Comparison of ENCODE assay signal across 14 cellular contexts in genomic region chr9:88233091-88233490, GRCh38.
DNase-seq lines count a peak whose midpoint lies in the region; ATAC-seq and TF ChIP-seq lines count a peak whose summit lies in the region.
"Had no signal": no experiment of that assay in that cellular context is flagged by ENCODE, and none has a peak within 500 bp of the region (broad histone marks: within the 10 kb centered on the region; RNA-seq: fewer than 3 reads in every experiment).

No MANE protein-coding gene starts in this region.

- H3K79me2 ChIP-seq in H9 (ENCODE audit: insufficient read depth, low read length), result no peaks in the 10 kb centered on the region

- H3K23me2 ChIP-seq in H9 (ENCODE audit: insufficient read length, low read depth, low read length, poor library complexity, severe bottlenecking), result no peaks in the 10 kb centered on the region

- TF ChIP-seq CTCF in H9 (conservative IDR thresholded peaks at IDR 0.05), result no peak
- no peak for TF ChIP-seq CTCF in nephron progenitor cell (IDR thresholded peaks at IDR 0.05)

- H2BK12ac ChIP-seq in H9 (ENCODE audit: insufficient read length, low read depth, low read length), result no peak overlapping the region

- H2BK20ac ChIP-seq in H9 (ENCODE audit: low read depth, low read length, poor library complexity, severe bottlenecking), result no peak overlapping the region

- peaks cover 0 to 2% of the 10 kb centered on the region in 2 experiments; a peak in 2 of 5 replicates for H3K9me3 Mint-ChIP-seq in H9
- H3K9me3 Mint-ChIP-seq in nephron progenitor cell, result peaks cover 30% of the 10 kb centered on the region

- no peak overlapping the region for H3K9ac ChIP-seq in H9 (ENCODE audit: extremely low read depth, insufficient read length, low read length)

- H3K4me1 ChIP-seq in H9 (ENCODE audit: insufficient read depth, low read length), result no peaks in the 10 kb centered on the region
- H3K4me1 ChIP-seq: BE2C, Caco-2 had no signal

- no peaks in the 10 kb centered on the region for H3K79me1 ChIP-seq in H9 (ENCODE audit: insufficient read depth, low read depth, low read length, poor library complexity, severe bottlenecking)

- H2BK5ac ChIP-seq in H9 (ENCODE audit: insufficient read length, low read length), result no peak overlapping the region

- H3K4me3 Mint-ChIP-seq in H9 (no peak overlapping the region), nephron progenitor cell (peak overlapping the region; percentile 41)
- H3K4me3 Mint-ChIP-seq: CD8-positive, alpha-beta memory T cell had no signal

- no peak overlapping the region for H4K91ac ChIP-seq in H9 (ENCODE audit: insufficient read length, low read depth, low read length)

- H3K9me3 ChIP-seq in H9 (ENCODE audit: control insufficient read depth, low read depth, low read length), result no peaks in the 10 kb centered on the region
- H3K9me3 ChIP-seq: BE2C, Caco-2 had no signal

- H3T11ph ChIP-seq in H9 (ENCODE audit: low read length), result no peak overlapping the region

- ATAC-seq in HG02938 (IDR thresholded peaks at IDR 0.05; ENCODE audit: unreplicated experiment), result no peak

- H2BK15ac ChIP-seq in H9 (ENCODE audit: low read depth, low read length), result no peak overlapping the region

- H4K5ac ChIP-seq in H9 (ENCODE audit: insufficient read length, low read depth, low read length), result no peak overlapping the region

- DNase-seq in H9, result peak; percentile 3
- DNase-seq in amniotic epithelial cell (ENCODE audit: low read depth), result peak; percentile 40
- peak; percentile 61 for DNase-seq in glomerular visceral epithelial cell (ENCODE audit: extremely low spot score)
- no peak for DNase-seq in nephron progenitor cell
- DNase-seq in inferior parietal cortex (ENCODE audit: extremely low spot score), result no peak
- no peak for DNase-seq in SK-N-DZ (ENCODE audit: low spot score)
- no peak for DNase-seq in NCI-H187 treated with DMSO at 0.1 percent for 48 hours (lab: John Stamatoyannopoulos, UW)
- DNase-seq: BE2C; Caco-2; CD8-positive, alpha-beta memory T cell; DMS53; GF-D8; IMR-90 had no signal

- H2AFZ ChIP-seq in H9 (ENCODE audit: low read length), result peak overlapping the region; percentile 40

- no peak overlapping the region; the same call in 1 of the 2 replicates for H3K14ac ChIP-seq in H9 (ENCODE audit: insufficient read depth, low read length)

- no peaks in the 10 kb centered on the region for H4K20me1 ChIP-seq in H9 (ENCODE audit: control insufficient read depth, insufficient read depth, insufficient read length)

- no peak overlapping the region for H3K4ac ChIP-seq in H9 (ENCODE audit: low read depth, low read length)

- peak overlapping the region in 1 of 3 experiments; percentile 62; a peak in 2 of 7 replicates for H3K27ac Mint-ChIP-seq in H9
- H3K27ac Mint-ChIP-seq in nephron progenitor cell, result no peak overlapping the region

- no peak overlapping the region for H2AK5ac ChIP-seq in H9 (ENCODE audit: insufficient read length, low read length)

- no peak overlapping the region for H3K27ac ChIP-seq in H9 (ENCODE audit: insufficient read length, low read depth, low read length)

- H3K36me3 Mint-ChIP-seq in H9 (ENCODE audit: insufficient read depth in 1 of 3, low read depth in 3 of 3) (peaks cover 0 to 5% (median 0%) of the 10 kb centered on the region in 3 experiments; a peak in 1 of 7 replicates), nephron progenitor cell (ENCODE audit: low read depth) (no peaks in the 10 kb centered on the region)
- H3K36me3 Mint-ChIP-seq: CD8-positive, alpha-beta memory T cell had no signal

- WGBS in H9 (ENCODE audit: extremely low coverage, insufficient read length, low lambda C conversion rate), result no CpG with 5 or more reads among the region's 2 CpGs

- no peak overlapping the region for H3K56ac ChIP-seq in H9 (ENCODE audit: insufficient read length, low read depth, low read length)

- peak overlapping the region; percentile 41 for H3K18ac ChIP-seq in H9 (ENCODE audit: insufficient read length, low read depth, low read length)

- H3K27me3 ChIP-seq in H9 (ENCODE audit: insufficient read depth, low read length), result no peaks in the 10 kb centered on the region
- H3K27me3 ChIP-seq: BE2C had no signal

- H3K4me2 ChIP-seq in H9 (ENCODE audit: insufficient read depth, insufficient read length, low read length), result no peak overlapping the region

- no peak overlapping the region for H2BK120ac ChIP-seq in H9 (ENCODE audit: low read depth, low read length, poor library complexity, severe bottlenecking)

- no peak overlapping the region for H3K23ac ChIP-seq in H9 (ENCODE audit: insufficient read length, low read depth, low read length)

- H3K4me1 Mint-ChIP-seq in H9, result peaks cover 12 to 15% of the 10 kb centered on the region in 2 experiments
- H3K4me1 Mint-ChIP-seq in nephron progenitor cell, result peaks cover 50% of the 10 kb centered on the region

- no peak overlapping the region for H4K8ac ChIP-seq in H9 (replicated peaks; ENCODE audit: insufficient read length, low read depth, low read length)

- H3K27me3 Mint-ChIP-seq in H9 (ENCODE audit: low read depth), result peaks cover 2% of the 10 kb centered on the region
- peaks cover 7% of the 10 kb centered on the region for H3K27me3 Mint-ChIP-seq in nephron progenitor cell (ENCODE audit: low read depth, poor library complexity)

Comparison
In these comparisons a context has a peak if more than half of its experiments do, and no peak if none do; other contexts are left out.
1. DNase-seq: peak in H9 (single experiment), amniotic epithelial cell (single experiment) and glomerular visceral epithelial cell (single experiment); none in nephron progenitor cell (single experiment), inferior parietal cortex (single experiment), SK-N-DZ (single experiment) and NCI-H187 treated with DMSO at 0.1 percent for 48 hours (single experiment).